Comparison of ENCODE assay signal across 11 cellular contexts in genomic region chr15:71411538-71412482, GRCh38.
DNase-seq lines count a peak whose midpoint lies in the region; ATAC-seq and TF ChIP-seq lines count a peak whose summit lies in the region.
"Had no signal": no experiment of that assay in that cellular context is flagged by ENCODE, and none has a peak within 500 bp of the region (broad histone marks: within the 10 kb centered on the region; RNA-seq: fewer than 3 reads in every experiment).

No MANE protein-coding gene starts in this region.

- no peak overlapping the region for H3K27ac Mint-ChIP-seq in GM23338
- H3K27ac Mint-ChIP-seq: activated naive CD8-positive, alpha-beta T cell treated with anti-CD3 and anti-CD28 coated beads, Interleukin-2, amount 10 ng/mL, durations not matched to agents 7 days and 5 days had no signal

- no peak for DNase-seq in GM23338 (ENCODE audit: low spot score)
- DNase-seq in inferior parietal cortex (ENCODE audit: extremely low spot score) = peak; percentile 52
- DNase-seq in skeletal muscle cell (ENCODE audit: low read depth) = peak; percentile 6
- DNase-seq in hypothalamus (lab: John Stamatoyannopoulos, UW) = no peak
- no peak for DNase-seq in NCI-H2029 treated with DMSO at 0.1 percent for 48 hours (lab: John Stamatoyannopoulos, UW)
- no peak for DNase-seq in NCI-H510A treated with DMSO at 0.1 percent for 48 hours (lab: John Stamatoyannopoulos, UW)
- no peak for DNase-seq in stimulated activated CD4-positive, alpha-beta T cell treated with anti-CD3 and anti-CD28 coated beads, Interleukin-15, amount 100 ng/mL, for 24 hours
- DNase-seq: activated CD4-positive, alpha-beta T cell treated with anti-CD3 and anti-CD28 coated beads for 4 hours; activated naive CD8-positive, alpha-beta T cell treated with anti-CD3 and anti-CD28 coated beads, Interleukin-2, amount 10 ng/mL, durations not matched to agents 7 days and 5 days; OCI-M1 had no signal

- no peak overlapping the region for H2AFZ ChIP-seq in GM23338

- H3K4me3 Mint-ChIP-seq in GM23338 = no peak overlapping the region
- H3K4me3 Mint-ChIP-seq: activated naive CD8-positive, alpha-beta T cell treated with anti-CD3 and anti-CD28 coated beads, Interleukin-2, amount 10 ng/mL, durations not matched to agents 7 days and 5 days had no signal

- no peak overlapping the region for H3K4me3 ChIP-seq in GM23338
- no peak overlapping the region for H3K4me3 ChIP-seq in skeletal muscle cell (ENCODE audit: low read depth, low read length)

- no peaks in the 10 kb centered on the region for H3F3A ChIP-seq in GM23338 (replicated peaks; ENCODE audit: low read depth)

- no peaks in the 10 kb centered on the region for H3K9me2 ChIP-seq in GM23338 (ENCODE audit: insufficient read depth)

- peaks cover 5% of the 10 kb centered on the region for H3K27me3 Mint-ChIP-seq in GM23338 (ENCODE audit: insufficient read depth, low read depth, poor library complexity)

- H3K4me1 Mint-ChIP-seq in GM23338 = peaks cover 18% of the 10 kb centered on the region
- H3K4me1 Mint-ChIP-seq: activated naive CD8-positive, alpha-beta T cell treated with anti-CD3 and anti-CD28 coated beads, Interleukin-2, amount 10 ng/mL, durations not matched to agents 7 days and 5 days had no signal

- no peaks in the 10 kb centered on the region for H3K27me3 ChIP-seq in GM23338 (ENCODE audit: insufficient read depth)

- no peaks in the 10 kb centered on the region for H3K9me3 Mint-ChIP-seq in GM23338
- H3K9me3 Mint-ChIP-seq: activated naive CD8-positive, alpha-beta T cell treated with anti-CD3 and anti-CD28 coated beads, Interleukin-2, amount 10 ng/mL, durations not matched to agents 7 days and 5 days had no signal

- H3K36me3 ChIP-seq in GM23338 (ENCODE audit: insufficient read depth) = no peaks in the 10 kb centered on the region

- peaks cover 14% of the 10 kb centered on the region; the same call in 1 of the 2 replicates for H3K4me1 ChIP-seq in GM23338 (ENCODE audit: insufficient read depth)

- no peak overlapping the region for H3K4me2 ChIP-seq in GM23338

- TF ChIP-seq CTCF in GM23338 (conservative IDR thresholded peaks at IDR 0.05; ENCODE audit: low read depth in 2 of 2) = peak in 1 of 2 experiments; percentile 20; a peak in 2 of 4 replicates

- no peak overlapping the region for H3K27ac ChIP-seq in GM23338 (ENCODE audit: low read depth)
- H3K27ac ChIP-seq in cingulate gyrus (ENCODE audit: low read depth, low read length) = peak overlapping the region; percentile 39

- no peaks in the 10 kb centered on the region for H3K36me3 Mint-ChIP-seq in GM23338 (ENCODE audit: low read depth)
- H3K36me3 Mint-ChIP-seq: activated naive CD8-positive, alpha-beta T cell treated with anti-CD3 and anti-CD28 coated beads, Interleukin-2, amount 10 ng/mL, durations not matched to agents 7 days and 5 days had no signal

- no peaks in the 10 kb centered on the region for H4K20me1 ChIP-seq in GM23338 (replicated peaks; ENCODE audit: insufficient read depth)

- H3K79me2 ChIP-seq in GM23338 (replicated peaks; ENCODE audit: insufficient read depth) = no peaks in the 10 kb centered on the region

- peak; percentile 33; the same call in 2 of the 3 replicates for ATAC-seq in GM23338

TF ChIP-seq in GM23338, 12 proteins besides CTCF, POLR2A, EP300 and RAD21 (continues in another document):
- TF ChIP-seq STAT1 (IDR thresholded peaks at IDR 0.05; ENCODE audit: unreplicated experiment) (no peak), JUNB (IDR thresholded peaks at IDR 0.05; ENCODE audit: unreplicated experiment) (no peak), ZNF462 (CRISPR knock-in tag; IDR thresholded peaks at IDR 0.05) (no peak), EZH2phosphoT487 (IDR thresholded peaks at IDR 0.05; ENCODE audit: unreplicated experiment) (no peak), CREB1 (CRISPR knock-in tag; IDR thresholded peaks at IDR 0.05; ENCODE audit: low read depth) (no peak), ZNF331 (CRISPR knock-in tag; IDR thresholded peaks at IDR 0.05; ENCODE audit: low read depth) (no peak), NANOG (IDR thresholded peaks at IDR 0.05; ENCODE audit: borderline replicate concordance) (no peak), ZNF114 (CRISPR knock-in tag; IDR thresholded peaks at IDR 0.05) (no peak), ETS1 (IDR thresholded peaks at IDR 0.05) (no peak), POLR2AphosphoS5 (IDR thresholded peaks at IDR 0.05; ENCODE audit: low read depth) (no peak)

Comparison
In these comparisons a context has a peak if more than half of its experiments do, and no peak if none do; other contexts are left out.
1. DNase-seq: peak in inferior parietal cortex (single experiment) and skeletal muscle cell (single experiment); none in GM23338 (single experiment), hypothalamus (0 of 51), NCI-H2029 treated with DMSO at 0.1 percent for 48 hours (single experiment), NCI-H510A treated with DMSO at 0.1 percent for 48 hours (single experiment) and stimulated activated CD4-positive, alpha-beta T cell treated with anti-CD3 and anti-CD28 coated beads, Interleukin-15, amount 100 ng/mL, for 24 hours (single experiment).